In the genomic region with DNA sequence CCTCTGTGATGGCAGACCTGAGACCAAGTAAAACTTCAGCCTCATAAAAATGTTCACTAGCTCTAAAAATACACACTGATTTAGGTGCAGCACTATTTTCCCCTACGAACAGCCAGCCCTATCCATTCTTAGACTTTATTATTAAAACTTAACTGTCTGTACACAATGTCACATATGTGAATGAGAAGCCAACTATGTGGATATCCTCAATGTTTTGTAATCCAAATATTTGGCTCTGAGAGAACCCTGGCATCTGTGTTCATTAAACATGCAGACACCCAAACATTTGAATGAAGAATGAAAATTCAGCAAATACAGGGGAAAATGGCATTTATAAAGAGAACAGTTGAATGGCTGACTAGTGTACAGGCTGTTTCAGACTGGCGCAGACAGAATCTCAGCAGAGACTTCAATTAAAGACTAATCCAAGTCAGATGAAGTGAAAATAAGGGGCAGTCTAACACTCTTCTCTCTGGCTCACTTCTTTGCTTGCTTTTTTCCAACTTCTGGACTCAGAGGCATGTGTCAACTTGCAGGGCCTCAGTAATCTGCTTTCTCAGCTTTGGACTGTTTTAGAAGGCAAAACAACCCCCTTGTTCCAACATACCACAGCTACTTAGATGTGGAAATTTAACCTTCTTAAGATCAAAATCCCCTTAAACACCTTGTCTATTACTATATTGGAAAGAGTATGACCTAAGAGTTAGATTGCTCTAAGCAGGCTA, we compare ENCODE assay signal across 23 cellular contexts. TPM values are rescaled to one million over a fixed set of nuclear protein-coding genes. Genes with fewer than 3 reads are reported as not detected.
A peak's percentile ranks its signal among the peaks of the same experiment; 100 is the strongest.
DNase-seq lines count a peak whose midpoint lies in the region; ATAC-seq and TF ChIP-seq lines count a peak whose summit lies in the region.
"Had no signal": no experiment of that assay in that cellular context is flagged by ENCODE, and none has a peak within 500 bp of the region (broad histone marks: within the 10 kb centered on the region; RNA-seq: fewer than 3 reads in every experiment).

No MANE protein-coding gene starts in this region.

- intact Hi-C loops in tibial artery (cut with DNase I; ENCODE audit: low total_unique reads) = loop anchor here (5.0 to 10.0 kb wide), 2 partner anchors 81 to 124 kb away; no protein-coding TSS in a partner anchor

- no peak for TF ChIP-seq CTCF in epithelial cell of esophagus (IDR thresholded peaks at IDR 0.05; ENCODE audit: insufficient read depth, low read depth, low read length, missing control alignments)
- TF ChIP-seq CTCF in tibial artery (IDR thresholded peaks at IDR 0.05) = no peak

- DNase-seq in NCI-H82 (lab: John Stamatoyannopoulos, UW) (peak; percentile 40), epithelial cell of esophagus (ENCODE audit: low read depth) (peak; percentile 45), tibial artery (no peak), A172 (ENCODE audit: low spot score) (no peak)
- no peak for DNase-seq in activated CD8-positive, alpha-beta memory T cell treated with anti-CD3 and anti-CD28 coated beads for 24 hours
- DNase-seq: activated CD4-positive, alpha-beta T cell treated with anti-CD3 and anti-CD28 coated beads, Interleukin-2, amount 10 ng/mL, durations not matched to agents 7 days and 5 days; activated CD8-positive, alpha-beta memory T cell treated with anti-CD3 and anti-CD28 coated beads, Interleukin-2, amount 50 U/mL, for 48 hours; CD4-positive, alpha-beta T cell; central memory CD4-positive, alpha-beta T cell; DMS53; GF-D8; MM.1S; NCI-H1436; NCI-H2171 treated with DMSO at 0.1 percent for 48 hours; NCI-H748 treated with DMSO at 0.1 percent for 48 hours; OCI-M1; psoas muscle; spleen; stimulated activated CD4-positive, alpha-beta T cell treated with anti-CD3 and anti-CD28 coated beads, Interleukin-4, amount 100 ng/mL, for 24 hours; stimulated activated naive CD8-positive, alpha-beta T cell treated with anti-CD3 and anti-CD28 coated beads, Interleukin-15, amount 100 ng/mL, for 72 hours had no signal

- no peak overlapping the region for H3K4me3 ChIP-seq in epithelial cell of esophagus (ENCODE audit: low read length)
- no peak overlapping the region for H3K4me3 ChIP-seq in muscle layer of colon (ENCODE audit: low read depth in 1 of 2, low read length in 2 of 2)
- no peak overlapping the region for H3K4me3 ChIP-seq in tibial artery
- H3K4me3 ChIP-seq: psoas muscle, spleen had no signal

- H3K36me3 ChIP-seq in muscle layer of colon (ENCODE audit: insufficient read depth, low read length) = no peaks in the 10 kb centered on the region
- no peaks in the 10 kb centered on the region for H3K36me3 ChIP-seq in tibial artery
- H3K36me3 ChIP-seq: spleen had no signal

- H3K9me3 ChIP-seq in muscle layer of colon (ENCODE audit: low read length) = no peaks in the 10 kb centered on the region
- no peaks in the 10 kb centered on the region for H3K9me3 ChIP-seq in tibial artery
- H3K9me3 ChIP-seq: psoas muscle, spleen had no signal

- H3K27ac ChIP-seq in muscle layer of colon (ENCODE audit: low read depth, low read length) (peak overlapping the region; percentile 43), tibial artery (peak overlapping the region; percentile 39 to 60)
- H3K27ac ChIP-seq: psoas muscle, spleen had no signal

- H3K4me1 ChIP-seq in muscle layer of colon (ENCODE audit: insufficient read depth, low read length) (peaks cover 37% of the 10 kb centered on the region), tibial artery (peaks cover 0 to 31% (median 8%) of the 10 kb centered on the region in 4 donors)
- H3K4me1 ChIP-seq: psoas muscle had no signal

- H3K9ac ChIP-seq in muscle layer of colon (ENCODE audit: low read length) = no peak overlapping the region

- ATAC-seq in HG03378 (IDR thresholded peaks at IDR 0.05; ENCODE audit: unreplicated experiment) (no peak), GM19328 (IDR thresholded peaks at IDR 0.05; ENCODE audit: unreplicated experiment) (no peak)
- ATAC-seq: stimulated activated naive CD8-positive, alpha-beta T cell treated with anti-CD3 and anti-CD28 coated beads, Interleukin-15, amount 100 ng/mL, for 72 hours had no signal

- H3K27me3 ChIP-seq in muscle layer of colon (ENCODE audit: control insufficient read depth in 1 of 2, insufficient read depth in 2 of 2, low read length in 2 of 2) (no peaks in the 10 kb centered on the region), tibial artery (no peaks in the 10 kb centered on the region)

RNA-seq across cellular contexts. Expression of gene FAM180A, which starts 47.4 kb away (rescaled TPM):
- 1.8 TPM in 1 of 2 replicates, not detected in the other for total RNA-seq in A172 (2014; rRNA removed; shearing (Covaris generic))
- total RNA-seq: activated CD4-positive, alpha-beta T cell treated with anti-CD3 and anti-CD28 coated beads, Interleukin-2, amount 10 ng/mL, durations not matched to agents 7 days and 5 days; CD4-positive, alpha-beta T cell had no signal

Comparison
In these comparisons a context has a peak if more than half of its experiments do, and no peak if none do; other contexts are left out.
1. DNase-seq: peak in NCI-H82 (single experiment) and epithelial cell of esophagus (single experiment); none in tibial artery (0 of 2), A172 (single experiment) and activated CD8-positive, alpha-beta memory T cell treated with anti-CD3 and anti-CD28 coated beads for 24 hours (single experiment).